In genomic region chr2:149782566-149782965, GRCh38 we compare ENCODE assay signal across 21 cellular contexts.
A peak's percentile ranks its signal among the peaks of the same experiment; 100 is the strongest.
DNase-seq lines count a peak whose midpoint lies in the region; ATAC-seq and TF ChIP-seq lines count a peak whose summit lies in the region.
"Had no signal": no experiment of that assay in that cellular context is flagged by ENCODE, and none has a peak within 500 bp of the region (broad histone marks: within the 10 kb centered on the region; RNA-seq: fewer than 3 reads in every experiment).

No MANE protein-coding gene starts in this region.

- H3K36me3 Mint-ChIP-seq in chondrocyte (ENCODE audit: low read depth) (no peaks in the 10 kb centered on the region), T-helper 17 cell (ENCODE audit: low read depth) (no peaks in the 10 kb centered on the region)
- H3K36me3 Mint-ChIP-seq: CD14-positive monocyte had no signal

- no peaks in the 10 kb centered on the region for H3K9me3 ChIP-seq in T-helper 17 cell (ENCODE audit: control insufficient read depth, low read length, poor library complexity, severe bottlenecking)

- H3K4me1 Mint-ChIP-seq in chondrocyte (ENCODE audit: low read depth) (peaks cover 9% of the 10 kb centered on the region), T-helper 17 cell (no peaks in the 10 kb centered on the region)
- H3K4me1 Mint-ChIP-seq: CD14-positive monocyte had no signal

- H3K4me3 Mint-ChIP-seq in chondrocyte (ENCODE audit: unreplicated experiment) (no peak overlapping the region), T-helper 17 cell (no peak overlapping the region)
- H3K4me3 Mint-ChIP-seq: CD14-positive monocyte had no signal

- no peak for TF ChIP-seq CTCF in chondrocyte (IDR thresholded peaks at IDR 0.05)
- TF ChIP-seq CTCF in fibroblast of pulmonary artery (IDR thresholded peaks at IDR 0.05; ENCODE audit: low read length, missing control alignments): no peak

- H3K9me3 Mint-ChIP-seq in chondrocyte (ENCODE audit: low read depth): peaks cover 6% of the 10 kb centered on the region

- ATAC-seq in T-helper 17 cell: no peak

- H3K27ac Mint-ChIP-seq in chondrocyte (ENCODE audit: unreplicated experiment) (peak overlapping the region; percentile 18), T-helper 17 cell (no peak overlapping the region)
- H3K27ac Mint-ChIP-seq: CD14-positive monocyte had no signal

- no peaks in the 10 kb centered on the region for H3K27me3 Mint-ChIP-seq in chondrocyte (ENCODE audit: low read depth)
- H3K27me3 Mint-ChIP-seq in T-helper 17 cell: no peaks in the 10 kb centered on the region

- no peak overlapping the region for H3K4me3 ChIP-seq in fibroblast of pulmonary artery (replicated peaks; ENCODE audit: low read depth, low read length)
- H3K4me3 ChIP-seq: PC-9, SK-N-MC had no signal

- DNase-seq in EH (ENCODE audit: low read depth) (peak; percentile 17), chondrocyte (ENCODE audit: low spot score) (no peak), fibroblast of pulmonary artery (ENCODE audit: low read depth) (peak; percentile 12), stromal cell of bone marrow (ENCODE audit: low read depth) (peak; percentile 3), SIG-M5 treated with dmso at 0.1 percent for 504 hours (lab: John Stamatoyannopoulos, UW; ENCODE audit: unreplicated experiment) (no peak), T-helper 17 cell (no peak), NCI-H187 (lab: John Stamatoyannopoulos, UW) (no peak)
- DNase-seq: AML-193, GF-D8, KG1, NCI-H1092, NCI-H1436 treated with DMSO at 0.1 percent for 48 hours, NCI-H2029, NCI-H2227 treated with DMSO at 0.1 percent for 48 hours, NCI-H510A treated with DMSO at 0.1 percent for 48 hours, NCI-H748 treated with DMSO at 0.1 percent for 48 hours, PC-9, RPMI8226, SHP77 had no signal

Comparison
In these comparisons a context has a peak if more than half of its experiments do, and no peak if none do; other contexts are left out.
1. DNase-seq: peak in EH (single experiment), fibroblast of pulmonary artery (single experiment) and stromal cell of bone marrow (single experiment); none in chondrocyte (single experiment), SIG-M5 treated with dmso at 0.1 percent for 504 hours (single experiment), T-helper 17 cell (0 of 3) and NCI-H187 (0 of 2).